ENCODE assay signal across 15 cellular contexts in the genomic region with DNA sequence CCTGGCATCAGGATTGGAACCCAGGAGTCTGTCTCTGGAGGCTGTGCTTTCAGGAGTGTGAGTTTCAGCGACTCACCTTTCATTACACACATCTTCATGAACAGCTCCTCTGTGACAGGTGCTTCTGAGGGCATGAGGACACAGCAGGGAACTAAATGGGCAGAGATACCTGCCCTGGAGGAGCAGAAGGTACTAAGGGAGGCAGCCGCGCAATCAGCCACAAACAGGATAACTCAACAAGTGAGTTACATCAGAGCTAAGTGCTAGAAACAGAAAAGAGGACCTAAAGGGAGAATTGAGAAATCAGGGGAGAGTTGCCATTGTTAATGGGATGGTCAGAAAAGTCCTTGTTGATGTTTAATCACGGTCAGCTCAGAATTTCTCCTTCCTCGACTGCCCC. TPM values are rescaled to one million over a fixed set of nuclear protein-coding genes. Genes with fewer than 3 reads are reported as not detected.
"Had no signal": no experiment of that assay in that cellular context is flagged by ENCODE, and none has a peak within 500 bp of the region (broad histone marks: within the 10 kb centered on the region; RNA-seq: fewer than 3 reads in every experiment).

No MANE protein-coding gene starts in this region.

- H3K27ac ChIP-seq: esophagus muscularis mucosa, heart right ventricle, prostate gland, right atrium auricular region, tibial artery, uterus had no signal

- H3K4me3 Mint-ChIP-seq: activated B cell treated with CpG ODN at 0.5 μM for 24 hours; activated CD4-positive, alpha-beta memory T cell treated with anti-CD3 and anti-CD28 coated beads, Interleukin-2, amount 10 ng/mL, durations not matched to agents 7 days and 5 days; activated naive CD8-positive, alpha-beta T cell treated with anti-CD3 and anti-CD28 coated beads for 36 hours; activated T-helper 17 cell treated with anti-CD3 and anti-CD28 coated beads, Interleukin-2, amount 50 U/mL, for 72 hours; dendritic cell treated with granulocyte-macrophage colony-stimulating factor and Interleukin-4, amounts not matched to agents 40 ng/mL and 50 ng/mL, for 4 days; memory B cell; neural crest cell had no signal

- H3K27ac Mint-ChIP-seq: activated B cell treated with CpG ODN at 0.5 μM for 24 hours; activated CD4-positive, alpha-beta memory T cell treated with anti-CD3 and anti-CD28 coated beads, Interleukin-2, amount 10 ng/mL, durations not matched to agents 7 days and 5 days; activated naive CD8-positive, alpha-beta T cell treated with anti-CD3 and anti-CD28 coated beads for 36 hours; activated T-helper 17 cell treated with anti-CD3 and anti-CD28 coated beads, Interleukin-2, amount 50 U/mL, for 72 hours; dendritic cell treated with granulocyte-macrophage colony-stimulating factor and Interleukin-4, amounts not matched to agents 40 ng/mL and 50 ng/mL, for 4 days; memory B cell had no signal

- H3K36me3 Mint-ChIP-seq: activated naive CD8-positive, alpha-beta T cell treated with anti-CD3 and anti-CD28 coated beads for 36 hours had no signal

- H3K9me3 ChIP-seq: prostate gland, uterus had no signal

- H3K4me1 Mint-ChIP-seq: activated B cell treated with CpG ODN at 0.5 μM for 24 hours; activated CD4-positive, alpha-beta memory T cell treated with anti-CD3 and anti-CD28 coated beads, Interleukin-2, amount 10 ng/mL, durations not matched to agents 7 days and 5 days; naive B cell; neural crest cell had no signal

- H3K27me3 ChIP-seq: right atrium auricular region, tibial artery, uterus had no signal

- H3K36me3 ChIP-seq: esophagus muscularis mucosa, heart right ventricle, prostate gland, right atrium auricular region, tibial artery, uterus had no signal

- H3K9me3 Mint-ChIP-seq: activated T-helper 17 cell treated with anti-CD3 and anti-CD28 coated beads, Interleukin-2, amount 50 U/mL, for 72 hours; neural crest cell had no signal

- H3K4me3 ChIP-seq: esophagus muscularis mucosa, heart right ventricle, mucosa of descending colon, prostate gland, right atrium auricular region, tibial artery, uterus had no signal

- H3K4me1 ChIP-seq: esophagus muscularis mucosa, prostate gland, right atrium auricular region, uterus had no signal

RNA-seq across cellular contexts. Expression of a gene that starts 42.5 kb away (rescaled TPM):
- total RNA-seq: activated B cell treated with CpG ODN at 0.5 μM for 24 hours; activated CD4-positive, alpha-beta memory T cell treated with anti-CD3 and anti-CD28 coated beads, Interleukin-2, amount 10 ng/mL, durations not matched to agents 7 days and 5 days had no signal

RNA-seq across cellular contexts. Expression of a gene that starts 51.1 kb away (rescaled TPM):
- total RNA-seq: activated B cell treated with CpG ODN at 0.5 μM for 24 hours; activated CD4-positive, alpha-beta memory T cell treated with anti-CD3 and anti-CD28 coated beads, Interleukin-2, amount 10 ng/mL, durations not matched to agents 7 days and 5 days had no signal
